ENCODE assay signal across 15 cellular contexts in genomic region chr3:113629941-113630340, GRCh38.
A peak's percentile ranks its signal among the peaks of the same experiment; 100 is the strongest.
DNase-seq lines count a peak whose midpoint lies in the region; ATAC-seq, FAIRE-seq and TF ChIP-seq lines count a peak whose summit lies in the region.
"Had no signal": no experiment of that assay in that cellular context is flagged by ENCODE, and none has a peak within 500 bp of the region (broad histone marks: within the 10 kb centered on the region; RNA-seq: fewer than 3 reads in every experiment).

No MANE protein-coding gene starts in this region.

- H3K27ac ChIP-seq in left lung (no peak overlapping the region), stomach (peak overlapping the region in 1 of 5 donors; percentile 12)
- H3K27ac ChIP-seq: HL-60, SJCRH30, testis had no signal

- no peaks in the 10 kb centered on the region for H3K9me3 ChIP-seq in left lung
- no peaks in the 10 kb centered on the region for H3K9me3 ChIP-seq in stomach
- H3K9me3 ChIP-seq: SJCRH30, testis had no signal

- WGBS in stomach, 5 donors = 69 to 82% (median 74%) methylated on average over 6 of the region's 6 CpGs

- intact Hi-C loops in left lung (cut with DNase I) = no loop called here
- intact Hi-C loops in stomach (cut with DNase I; ENCODE audit: low total_unique reads) = no loop called here

- H3K27me3 ChIP-seq in left lung (no peaks in the 10 kb centered on the region), stomach (no peaks in the 10 kb centered on the region)
- H3K27me3 ChIP-seq: SJCRH30, testis had no signal

- TF ChIP-seq EP300 in stomach (IDR thresholded peaks at IDR 0.05) = no peak

- H3K36me3 ChIP-seq in left lung = peaks cover 0 to 4% of the 10 kb centered on the region in 2 donors
- H3K36me3 ChIP-seq in stomach = peaks cover 0 to 26% (median 14%) of the 10 kb centered on the region in 4 donors
- H3K36me3 ChIP-seq: SJCRH30 had no signal

- H3K4me3 ChIP-seq in left lung (no peak overlapping the region), stomach (no peak overlapping the region)
- H3K4me3 ChIP-seq: SJCRH30, testis had no signal

- no peak for TF ChIP-seq POLR2A in stomach (IDR thresholded peaks at IDR 0.05)

- peak; percentile 66 for DNase-seq in DMS79 (lab: John Stamatoyannopoulos, UW)
- DNase-seq in NCI-H2196 (lab: John Stamatoyannopoulos, UW; ENCODE audit: unreplicated experiment) = peak; percentile 75
- no peak for DNase-seq in left lung
- peak; percentile 30 for DNase-seq in renal cortical epithelial cell (ENCODE audit: low read depth)
- DNase-seq in D721Med (ENCODE audit: insufficient read length, low spot score) = no peak
- no peak for DNase-seq in stomach
- DNase-seq: activated CD4-positive, alpha-beta T cell treated with anti-CD3 and anti-CD28 coated beads, Interleukin-2, amount 50 U/mL, for 48 hours; DMS 273 treated with DMSO at 0.1 percent for 48 hours; Karpas-422; NCI-H1930; testis had no signal

- FAIRE-seq in D721Med (lab: Jason Lieb, UNC) = no peak

- TF ChIP-seq CTCF in left lung (IDR thresholded peaks at IDR 0.05) (no peak), D721Med (IDR thresholded peaks at IDR 0.05; ENCODE audit: insufficient read depth, missing control alignments) (no peak), stomach (IDR thresholded peaks at IDR 0.05) (no peak)

- H3K4me1 ChIP-seq in left lung (peaks cover 3 to 16% of the 10 kb centered on the region in 2 donors), stomach (peaks cover 0 to 20% (median 10%) of the 10 kb centered on the region in 4 donors)
- H3K4me1 ChIP-seq: SJCRH30, testis had no signal

- ATAC-seq in left lung (peak; percentile 84), GM21737 (IDR thresholded peaks at IDR 0.05; ENCODE audit: unreplicated experiment) (no peak), GM18870 (IDR thresholded peaks at IDR 0.05; ENCODE audit: unreplicated experiment) (no peak)

Comparison
In these comparisons a context has a peak if more than half of its experiments do, and no peak if none do; other contexts are left out.
1. DNase-seq: peak in DMS79 (single experiment), NCI-H2196 (single experiment) and renal cortical epithelial cell (single experiment); none in left lung (0 of 2), D721Med (single experiment) and stomach (single experiment).